In the genomic region with DNA sequence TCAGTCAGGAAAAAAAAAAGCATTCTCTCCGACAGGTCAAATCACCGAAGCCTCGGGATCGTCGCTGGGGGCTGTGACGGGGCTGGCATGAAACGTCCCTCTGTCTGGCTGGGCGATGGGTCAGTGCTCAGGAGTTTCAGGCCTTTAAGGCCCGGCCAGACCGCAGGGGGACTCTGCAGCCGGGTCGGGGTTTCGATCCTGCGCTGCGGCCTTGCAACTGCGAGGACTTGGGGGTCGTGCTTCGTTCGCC, we compare ENCODE assay signal across 8 cellular contexts. TPM values are rescaled to one million over a fixed set of nuclear protein-coding genes. Genes with fewer than 3 reads are reported as not detected.
DNase-seq lines count a peak whose midpoint lies in the region; ATAC-seq and TF ChIP-seq lines count a peak whose summit lies in the region.

No MANE protein-coding gene starts in this region.

- H3K4me3 ChIP-seq in testis = peak overlapping the region; percentile 94 to 99

- H3K9me3 Mint-ChIP-seq in activated CD4-positive, alpha-beta T cell treated with anti-CD3 and anti-CD28 coated beads for 36 hours (ENCODE audit: low read depth) = no peaks in the 10 kb centered on the region
- no peaks in the 10 kb centered on the region for H3K9me3 Mint-ChIP-seq in activated naive CD8-positive, alpha-beta T cell (ENCODE audit: low read depth)

- H3K27ac Mint-ChIP-seq in activated CD4-positive, alpha-beta T cell treated with anti-CD3 and anti-CD28 coated beads for 36 hours = peak overlapping the region; percentile 69
- peak overlapping the region; percentile 28 for H3K27ac Mint-ChIP-seq in activated naive CD8-positive, alpha-beta T cell

- no peak for DNase-seq in activated CD4-positive, alpha-beta T cell treated with anti-CD3 and anti-CD28 coated beads for 36 hours
- DNase-seq in activated CD4-positive, alpha-beta T cell treated with anti-CD3 and anti-CD28 coated beads for 1 hour = no peak
- no peak for DNase-seq in testis
- DNase-seq in NOMO-1 treated with DMSO at 0.1 percent for 48 hours (lab: John Stamatoyannopoulos, UW; ENCODE audit: unreplicated experiment) = no peak
- no peak for DNase-seq in SIG-M5 treated with dmso at 0.1 percent for 504 hours (lab: John Stamatoyannopoulos, UW; ENCODE audit: unreplicated experiment)

- H3K27me3 ChIP-seq in layer of hippocampus (ENCODE audit: control insufficient read depth, insufficient read depth, low read length) (no peaks in the 10 kb centered on the region), testis (no peaks in the 10 kb centered on the region)

- peaks cover 31% of the 10 kb centered on the region for H3K4me1 Mint-ChIP-seq in activated CD4-positive, alpha-beta T cell treated with anti-CD3 and anti-CD28 coated beads for 36 hours
- peaks cover 39% of the 10 kb centered on the region for H3K4me1 Mint-ChIP-seq in activated naive CD8-positive, alpha-beta T cell (ENCODE audit: low read depth)

- no peaks in the 10 kb centered on the region for H3K36me3 Mint-ChIP-seq in activated CD4-positive, alpha-beta T cell treated with anti-CD3 and anti-CD28 coated beads for 36 hours (ENCODE audit: low read depth)
- no peaks in the 10 kb centered on the region for H3K36me3 Mint-ChIP-seq in activated naive CD8-positive, alpha-beta T cell

- no peak for ATAC-seq in activated CD4-positive, alpha-beta T cell treated with anti-CD3 and anti-CD28 coated beads for 36 hours
- no peak for ATAC-seq in GM19395 (IDR thresholded peaks at IDR 0.05; ENCODE audit: unreplicated experiment)

- POLR2A ChIA-PET in activated CD4-positive, alpha-beta T cell treated with anti-CD3 and anti-CD28 coated beads for 36 hours (lab: Charles Lee) = interaction anchor here (2.4 kb wide), 1 partner anchor 8 kb away, joined by 21 read pairs; no protein-coding TSS in a partner anchor

- H3K27me3 Mint-ChIP-seq in activated CD4-positive, alpha-beta T cell treated with anti-CD3 and anti-CD28 coated beads for 36 hours = no peaks in the 10 kb centered on the region
- H3K27me3 Mint-ChIP-seq in activated naive CD8-positive, alpha-beta T cell = no peaks in the 10 kb centered on the region

- TF ChIP-seq CTCF in testis (IDR thresholded peaks at IDR 0.05) = no peak

- H3K27ac ChIP-seq in layer of hippocampus (ENCODE audit: low read depth, low read length) (peak overlapping the region; percentile 99), testis (peak overlapping the region; percentile 63 to 82)

- TF ChIP-seq POLR2A in testis (IDR thresholded peaks at IDR 0.05) = no peak

- peak overlapping the region; percentile 89 for H3K4me3 Mint-ChIP-seq in activated CD4-positive, alpha-beta T cell treated with anti-CD3 and anti-CD28 coated beads for 36 hours
- peak overlapping the region; percentile 77 for H3K4me3 Mint-ChIP-seq in activated naive CD8-positive, alpha-beta T cell

- no peaks in the 10 kb centered on the region for H3K36me3 ChIP-seq in testis (ENCODE audit: low read depth, missing control alignments)

- no peaks in the 10 kb centered on the region for H3K9me3 ChIP-seq in testis

- CTCF ChIA-PET in activated CD4-positive, alpha-beta T cell treated with anti-CD3 and anti-CD28 coated beads for 36 hours (lab: Charles Lee) = no interaction called here

- WGBS in testis, 2 donors = 3 to 4% methylated on average over 19 of the region's 19 CpGs

- intact Hi-C loops in activated CD4-positive, alpha-beta T cell treated with anti-CD3 and anti-CD28 coated beads for 36 hours (cut with DNase I, micrococcal nuclease) = loop anchor here (1.0 to 5.0 kb wide), 6 partner anchors 8 to 696 kb away; a partner anchor contains a TSS
- intact Hi-C loops in testis (cut with DNase I; ENCODE audit: low total_unique reads) = no loop called here

- H3K4me1 ChIP-seq in testis = peaks cover 19% of the 10 kb centered on the region

RNA-seq across cellular contexts. Expression of a gene that starts 8.2 kb away (rescaled TPM):
- total RNA-seq in activated CD4-positive, alpha-beta T cell treated with anti-CD3 and anti-CD28 coated beads for 36 hours = 10 to 100 TPM; 18.4 to 25.7 TPM
- 10 to 100 TPM; 49.1 to 49.2 TPM for total RNA-seq in testis
- polyA plus RNA-seq in testis (ENCODE audit: insufficient read depth, low read depth, low replicate concordance) = 18.8 TPM

RNA-seq across cellular contexts. Expression of a gene that starts 17.8 kb away (rescaled TPM):
- 1,000 to 10,000 TPM; 1,573 to 2,291 TPM for total RNA-seq in activated CD4-positive, alpha-beta T cell treated with anti-CD3 and anti-CD28 coated beads for 36 hours
- total RNA-seq in testis = under 1 TPM; under 0.01 TPM
- polyA plus RNA-seq in testis (ENCODE audit: insufficient read depth, low read depth, low replicate concordance) = 18.9 TPM

Comparison
In these comparisons a context has a peak if more than half of its experiments do, and no peak if none do; other contexts are left out.
1. RNA of a gene that starts 17.8 kb away (total RNA-seq): 1,573 to 2,291 TPM in activated CD4-positive, alpha-beta T cell treated with anti-CD3 and anti-CD28 coated beads for 36 hours; under 0.01 TPM in testis; every median in the first group is over 1,000 times any median in the second.